8 cellular contexts compared by ENCODE assay signal in the genomic region with DNA sequence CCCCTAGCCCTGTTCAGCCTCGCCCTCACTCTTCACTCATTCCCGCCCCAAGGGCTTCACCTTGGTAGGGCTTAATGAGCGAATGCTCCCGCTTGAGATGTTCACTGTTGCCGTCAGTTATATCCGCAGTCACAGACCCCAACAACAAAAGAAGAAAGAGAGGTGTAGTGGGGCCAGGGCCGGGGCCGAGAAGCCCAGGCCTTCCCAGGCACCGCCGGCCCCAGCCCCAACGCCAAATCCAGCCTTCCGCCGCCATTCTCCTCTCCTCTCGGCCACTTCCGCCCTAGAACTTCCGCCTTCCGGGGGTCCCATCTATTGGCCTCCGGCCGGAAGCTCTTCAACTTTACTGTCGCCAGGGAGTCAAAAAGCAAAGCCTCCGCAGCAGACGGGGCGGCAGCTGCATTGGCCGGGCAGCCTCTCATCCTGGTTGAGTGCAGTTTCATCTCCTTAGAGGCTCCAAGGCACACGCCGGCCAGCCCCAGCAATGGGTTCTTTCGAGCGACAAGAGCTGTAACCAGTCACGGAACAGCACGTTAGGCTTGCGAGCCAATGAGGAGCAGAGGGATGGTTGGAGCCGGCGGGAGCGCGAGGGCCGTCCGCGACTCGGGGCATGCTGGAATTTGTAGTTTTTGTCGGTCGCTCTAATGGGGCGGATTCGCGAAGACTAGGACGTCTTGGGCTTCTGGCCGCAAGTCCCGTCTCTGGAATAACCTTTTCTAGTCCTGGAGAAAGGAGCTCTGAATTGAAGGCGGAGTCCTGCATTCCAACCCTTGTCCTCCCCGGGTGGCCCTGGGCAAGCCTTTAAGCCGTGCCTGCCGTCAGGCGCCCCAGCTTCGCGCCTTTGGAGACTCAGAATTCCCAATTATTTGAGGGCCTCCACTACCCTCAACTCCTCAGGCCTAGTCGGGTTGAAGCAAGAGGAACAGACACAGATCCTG. TPM values are rescaled to one million over a fixed set of nuclear protein-coding genes. Genes with fewer than 3 reads are reported as not detected.
DNase-seq lines count a peak whose midpoint lies in the region; ATAC-seq and TF ChIP-seq lines count a peak whose summit lies in the region.

A gene with protein sequence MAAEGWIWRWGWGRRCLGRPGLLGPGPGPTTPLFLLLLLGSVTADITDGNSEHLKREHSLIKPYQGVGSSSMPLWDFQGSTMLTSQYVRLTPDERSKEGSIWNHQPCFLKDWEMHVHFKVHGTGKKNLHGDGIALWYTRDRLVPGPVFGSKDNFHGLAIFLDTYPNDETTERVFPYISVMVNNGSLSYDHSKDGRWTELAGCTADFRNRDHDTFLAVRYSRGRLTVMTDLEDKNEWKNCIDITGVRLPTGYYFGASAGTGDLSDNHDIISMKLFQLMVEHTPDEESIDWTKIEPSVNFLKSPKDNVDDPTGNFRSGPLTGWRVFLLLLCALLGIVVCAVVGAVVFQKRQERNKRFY (minus strand): TSS at position 277 of the 938 bp plus-strand sequence. CDS start 21 bp downstream, at position 256.

- no peaks in the 10 kb centered on the region for H3K9me3 ChIP-seq in thymus (ENCODE audit: control insufficient read depth)

- H3K4me3 ChIP-seq in GM06990 (replicated peaks; ENCODE audit: low read depth, low read length), result peak within 1 kb of the TSS; percentile 81
- peak within 1 kb of the TSS; percentile 86 for H3K4me3 ChIP-seq in thymus (ENCODE audit: low read length)

- H3K27me3 Mint-ChIP-seq in glutamatergic neuron (ENCODE audit: unreplicated experiment) (peaks cover 2% of the 10 kb centered on the region), osteocyte (ENCODE audit: unreplicated experiment) (peaks cover 8% of the 10 kb centered on the region)

- H3K27me3 ChIP-seq in GM06990 (replicated peaks; ENCODE audit: control insufficient read depth, insufficient read depth, low read length) (no peaks in the 10 kb centered on the region), thymus (ENCODE audit: control insufficient read depth, insufficient read depth) (no peaks in the 10 kb centered on the region)

- peak within 1 kb of the TSS; percentile 96 to 100 for H3K27ac Mint-ChIP-seq in activated naive CD4-positive, alpha-beta T cell treated with anti-CD3 and anti-CD28 coated beads, Interleukin-2, amount 50 U/mL, for 72 hours
- H3K27ac Mint-ChIP-seq in glutamatergic neuron (ENCODE audit: unreplicated experiment), result peak within 1 kb of the TSS; percentile 98
- peak within 1 kb of the TSS; percentile 100 for H3K27ac Mint-ChIP-seq in osteocyte (ENCODE audit: unreplicated experiment)

- H3K36me3 ChIP-seq in GM06990 (ENCODE audit: control insufficient read depth, insufficient read depth, low read length) (peaks cover 11% of the 10 kb centered on the region), thymus (ENCODE audit: control insufficient read depth, insufficient read depth) (peaks cover 23% of the 10 kb centered on the region)

- H3K4me1 Mint-ChIP-seq in glutamatergic neuron (ENCODE audit: low read depth, unreplicated experiment) (peaks cover 10% of the 10 kb centered on the region), osteocyte (ENCODE audit: unreplicated experiment) (peaks cover 28% of the 10 kb centered on the region)

- TF ChIP-seq CTCF in GM06990 (IDR thresholded peaks at IDR 0.05; ENCODE audit: insufficient read depth, low read length, poor library complexity, severe bottlenecking) (no peak), glutamatergic neuron (IDR thresholded peaks at IDR 0.05; ENCODE audit: partially characterized antibody, unreplicated experiment) (no peak), osteocyte (IDR thresholded peaks at IDR 0.05) (no peak)

- H3K4me3 Mint-ChIP-seq in glutamatergic neuron (ENCODE audit: unreplicated experiment) (peak within 1 kb of the TSS; percentile 97), osteocyte (ENCODE audit: unreplicated experiment) (peak within 1 kb of the TSS; percentile 98)

- H3K4me1 ChIP-seq in thymus (ENCODE audit: control insufficient read depth, insufficient read depth, low read length), result peaks cover 25% of the 10 kb centered on the region

- 9% methylated on average over 55 of the region's 55 CpGs for WGBS in thymus

- H3K9me3 Mint-ChIP-seq in activated naive CD4-positive, alpha-beta T cell treated with anti-CD3 and anti-CD28 coated beads, Interleukin-2, amount 50 U/mL, for 72 hours, result peaks cover 0 to 17% of the 10 kb centered on the region in 2 donors
- H3K9me3 Mint-ChIP-seq in glutamatergic neuron (ENCODE audit: unreplicated experiment), result peaks cover 5% of the 10 kb centered on the region
- H3K9me3 Mint-ChIP-seq in osteocyte (ENCODE audit: unreplicated experiment), result no peaks in the 10 kb centered on the region

- H3K36me3 Mint-ChIP-seq in activated naive CD4-positive, alpha-beta T cell treated with anti-CD3 and anti-CD28 coated beads, Interleukin-2, amount 50 U/mL, for 72 hours, result peaks cover 28 to 41% of the 10 kb centered on the region in 2 donors
- H3K36me3 Mint-ChIP-seq in glutamatergic neuron (ENCODE audit: unreplicated experiment), result no peaks in the 10 kb centered on the region
- H3K36me3 Mint-ChIP-seq in osteocyte (ENCODE audit: unreplicated experiment), result no peaks in the 10 kb centered on the region

- H3K27ac ChIP-seq in thymus (ENCODE audit: low read depth), result peak within 1 kb of the TSS; percentile 100

- DNase-seq in GM06990 (ENCODE audit: extremely low read depth, insufficient read length), result peak; percentile 96
- peak; percentile 86 for DNase-seq in NCI-H1092 treated with DMSO at 0.1 percent for 48 hours (lab: John Stamatoyannopoulos, UW)
- peak; percentile 94 for DNase-seq in SKM-1 (lab: John Stamatoyannopoulos, UW; ENCODE audit: unreplicated experiment)
- peak; percentile 90 to 92 for DNase-seq in activated naive CD4-positive, alpha-beta T cell treated with anti-CD3 and anti-CD28 coated beads, Interleukin-2, amount 50 U/mL, for 72 hours (ENCODE audit: low spot score in 2 of 2)
- peak; percentile 87 for DNase-seq in glutamatergic neuron
- peak; percentile 95 for DNase-seq in osteocyte (ENCODE audit: extremely low spot score, unreplicated experiment)

- ATAC-seq in HG02610 (IDR thresholded peaks at IDR 0.05; ENCODE audit: unreplicated experiment), result peak; percentile 94
- peak; percentile 96 to 98 for ATAC-seq in activated naive CD4-positive, alpha-beta T cell treated with anti-CD3 and anti-CD28 coated beads, Interleukin-2, amount 50 U/mL, for 72 hours

RNA-seq across cellular contexts. Expression of the gene that starts here (rescaled TPM):
- total RNA-seq in activated naive CD4-positive, alpha-beta T cell treated with anti-CD3 and anti-CD28 coated beads, Interleukin-2, amount 50 U/mL, for 72 hours, result 100 to 1,000 TPM in 1 of 2 donors, 10 to 100 TPM in 1; 96.7 to 108 TPM
- total RNA-seq in glutamatergic neuron (ENCODE audit: unreplicated experiment) (75.6 TPM), osteocyte (102 and 109 TPM in 2 replicates)
- polyA plus RNA-seq in thymus, result 95.3 TPM

Comparison
In these comparisons a context has a peak if more than half of its experiments do, and no peak if none do; other contexts are left out.
1. Peak in every context shown above with its lines: DNase-seq, ATAC-seq, H3K4me3 ChIP-seq and H3K27ac ChIP-seq.